15 cellular contexts compared by ENCODE assay signal in the genomic region with DNA sequence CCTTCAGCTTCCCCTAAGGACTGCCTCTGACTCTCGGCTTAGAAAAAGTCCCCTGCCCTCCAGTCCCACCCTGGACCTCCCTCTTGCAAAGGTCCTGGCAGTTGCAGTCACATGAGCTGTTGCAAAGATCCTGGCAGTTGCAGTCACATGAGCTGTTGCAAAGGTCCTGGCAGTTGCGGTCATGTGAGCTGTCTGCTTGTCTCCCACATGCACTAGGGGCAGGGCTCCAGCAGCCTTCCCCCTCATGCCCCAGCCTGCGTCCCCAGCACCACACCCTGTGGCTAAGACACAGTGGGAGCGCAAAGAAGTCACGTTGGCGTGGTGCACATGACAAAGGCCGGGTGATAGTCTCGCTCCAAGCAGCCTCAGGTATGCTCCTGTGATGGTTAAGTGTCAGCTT.
"Had no signal": no experiment of that assay in that cellular context is flagged by ENCODE, and none has a peak within 500 bp of the region (broad histone marks: within the 10 kb centered on the region; RNA-seq: fewer than 3 reads in every experiment).

No MANE protein-coding gene starts in this region.

- FAIRE-seq: endometrium, frontal cortex had no signal

- H3K27ac Mint-ChIP-seq: stimulated activated memory B cell treated with anti-CD40 and anti-IgM and Interleukin-4, amounts not matched to agents 10 μg/mL and 1 μg/mL and 100 μg/mL, for 72 hours had no signal

- H3K36me3 Mint-ChIP-seq: stimulated activated memory B cell treated with anti-CD40 and anti-IgM and Interleukin-4, amounts not matched to agents 10 μg/mL and 1 μg/mL and 100 μg/mL, for 72 hours had no signal

- H3K36me3 ChIP-seq: spleen had no signal

- H3K9me3 ChIP-seq: spleen had no signal

- ATAC-seq: esophagus mucosa; left lobe of liver; sciatic nerve; stimulated activated memory B cell treated with anti-CD40 and anti-IgM and Interleukin-4, amounts not matched to agents 10 μg/mL and 1 μg/mL and 100 μg/mL, for 72 hours had no signal

- H3K27me3 ChIP-seq: spleen had no signal

- H3K9me3 Mint-ChIP-seq: stimulated activated memory B cell treated with anti-CD40 and anti-IgM and Interleukin-4, amounts not matched to agents 10 μg/mL and 1 μg/mL and 100 μg/mL, for 72 hours had no signal

- H3K4me3 Mint-ChIP-seq: stimulated activated memory B cell treated with anti-CD40 and anti-IgM and Interleukin-4, amounts not matched to agents 10 μg/mL and 1 μg/mL and 100 μg/mL, for 72 hours had no signal

- H3K4me1 Mint-ChIP-seq: stimulated activated memory B cell treated with anti-CD40 and anti-IgM and Interleukin-4, amounts not matched to agents 10 μg/mL and 1 μg/mL and 100 μg/mL, for 72 hours had no signal

- H3K4me3 ChIP-seq: spleen had no signal

- H3K27me3 Mint-ChIP-seq: stimulated activated memory B cell treated with anti-CD40 and anti-IgM and Interleukin-4, amounts not matched to agents 10 μg/mL and 1 μg/mL and 100 μg/mL, for 72 hours had no signal

- DNase-seq: effector memory CD4-positive, alpha-beta T cell; islet precursor cell; mammary epithelial cell; midbrain; spleen; stimulated activated CD4-positive, alpha-beta T cell treated with anti-CD3 and anti-CD28 coated beads, Interleukin-15, amount 100 ng/mL, for 24 hours; stimulated activated CD4-positive, alpha-beta T cell treated with anti-CD3 and anti-CD28 coated beads, Interleukin-1b, Interleukin-23, amount 100 ng/mL, for 48 hours; stimulated activated CD4-positive, alpha-beta T cell treated with anti-CD3 and anti-CD28 coated beads, Interleukin-4, amount 100 ng/mL, for 24 hours; trophoblast cell had no signal

- H3K27ac ChIP-seq: spleen had no signal

- H3K4me1 ChIP-seq: spleen had no signal
